In genomic region chr14:102417118-102417517, GRCh38 we compare ENCODE assay signal across 20 cellular contexts.
"Had no signal": no experiment of that assay in that cellular context is flagged by ENCODE, and none has a peak within 500 bp of the region (broad histone marks: within the 10 kb centered on the region; RNA-seq: fewer than 3 reads in every experiment).

No MANE protein-coding gene starts in this region.

- H3K27ac Mint-ChIP-seq: activated CD8-positive, alpha-beta T cell treated with anti-CD3 and anti-CD28 coated beads for 36 hours; activated T-cell treated with anti-CD3 and anti-CD28 coated beads, Interleukin-2, amount 50 U/mL, for 72 hours; dendritic cell treated with granulocyte-macrophage colony-stimulating factor and Interleukin-4, amounts not matched to agents 40 ng/mL and 50 ng/mL, for 4 days had no signal

- ATAC-seq: activated CD8-positive, alpha-beta T cell treated with anti-CD3 and anti-CD28 coated beads for 36 hours; activated T-cell treated with anti-CD3 and anti-CD28 coated beads, Interleukin-2, amount 50 U/mL, for 72 hours; left ventricle myocardium superior; mucosa of descending colon had no signal

- H3K4me1 ChIP-seq: esophagus squamous epithelium, tibial artery had no signal

- H3K36me3 Mint-ChIP-seq: naive B cell had no signal

- DNase-seq: activated CD4-positive, alpha-beta T cell treated with anti-CD3 and anti-CD28 coated beads for 48 hours; activated CD4-positive, CD25-positive, alpha-beta regulatory T cell; activated CD8-positive, alpha-beta T cell treated with anti-CD3 and anti-CD28 coated beads for 36 hours; activated effector memory CD4-positive, alpha-beta T cell treated with anti-CD3 and anti-CD28 coated beads, Interleukin-2, amount 50 U/mL, for 16 hours; activated naive CD4-positive, alpha-beta T cell treated with anti-CD3 and anti-CD28 coated beads, Interleukin-2, amount 50 U/mL, for 16 hours; activated T-cell treated with anti-CD3 and anti-CD28 coated beads, Interleukin-2, amount 50 U/mL, for 72 hours; effector memory CD4-positive, alpha-beta T cell; esophagus squamous epithelium; immature natural killer cell; kidney glomerular epithelial cell; left ventricle myocardium superior; mucosa of descending colon; naive B cell; stimulated activated CD4-positive, alpha-beta T cell treated with anti-CD3 and anti-CD28 coated beads, Interleukin-15, amount 100 ng/mL, for 24 hours; stimulated activated CD4-positive, alpha-beta T cell treated with anti-CD3 and anti-CD28 coated beads, Interleukin-2, amount 100 ng/mL, for 48 hours; T-helper 9 cell; tibial artery had no signal

- H3K9me3 ChIP-seq: esophagus squamous epithelium, mucosa of descending colon, neutrophil, tibial artery had no signal

- H3K27me3 Mint-ChIP-seq: activated CD8-positive, alpha-beta T cell treated with anti-CD3 and anti-CD28 coated beads for 36 hours; dendritic cell treated with granulocyte-macrophage colony-stimulating factor and Interleukin-4, amounts not matched to agents 40 ng/mL and 50 ng/mL, for 4 days; naive B cell had no signal

- H3K4me3 Mint-ChIP-seq: activated CD8-positive, alpha-beta T cell treated with anti-CD3 and anti-CD28 coated beads for 36 hours; activated T-cell treated with anti-CD3 and anti-CD28 coated beads, Interleukin-2, amount 50 U/mL, for 72 hours; dendritic cell treated with granulocyte-macrophage colony-stimulating factor and Interleukin-4, amounts not matched to agents 40 ng/mL and 50 ng/mL, for 4 days; immature natural killer cell; naive B cell had no signal

- H3K27ac ChIP-seq: esophagus squamous epithelium, neutrophil, skin epidermis, tibial artery had no signal

- H3K4me1 Mint-ChIP-seq: immature natural killer cell, naive B cell had no signal

- H3K27me3 ChIP-seq: esophagus squamous epithelium, neutrophil, tibial artery had no signal

- H3K9me3 Mint-ChIP-seq: activated CD8-positive, alpha-beta T cell treated with anti-CD3 and anti-CD28 coated beads for 36 hours; activated T-cell treated with anti-CD3 and anti-CD28 coated beads, Interleukin-2, amount 50 U/mL, for 72 hours; dendritic cell treated with granulocyte-macrophage colony-stimulating factor and Interleukin-4, amounts not matched to agents 40 ng/mL and 50 ng/mL, for 4 days; immature natural killer cell; naive B cell had no signal

- H3K4me3 ChIP-seq: esophagus squamous epithelium, mucosa of descending colon, skin epidermis, tibial artery had no signal
